In the genomic region with DNA sequence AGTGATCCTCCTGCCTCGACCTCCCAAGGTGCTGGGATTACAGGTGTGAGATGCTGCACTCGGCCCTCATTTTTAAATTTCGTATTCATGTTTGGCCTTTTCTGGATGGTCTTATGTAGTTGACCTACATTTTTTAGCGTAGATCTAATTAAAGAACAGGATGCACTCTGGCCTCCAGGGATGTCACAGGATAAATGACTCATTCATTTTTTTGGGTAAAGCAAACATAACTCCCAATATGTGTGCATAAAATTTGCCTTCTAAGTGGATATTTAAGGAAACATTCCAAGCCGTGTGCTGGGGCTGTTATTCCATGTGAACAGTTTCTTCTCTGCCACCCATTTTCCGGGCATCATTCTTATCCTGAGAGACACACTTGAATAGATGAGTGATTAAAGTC, we compare ENCODE assay signal across 18 cellular contexts.
DNase-seq lines count a peak whose midpoint lies in the region; ATAC-seq and TF ChIP-seq lines count a peak whose summit lies in the region.
"Had no signal": no experiment of that assay in that cellular context is flagged by ENCODE, and none has a peak within 500 bp of the region (broad histone marks: within the 10 kb centered on the region; RNA-seq: fewer than 3 reads in every experiment).

No MANE protein-coding gene starts in this region.

- peaks cover 65% of the 10 kb centered on the region for H3K9me3 Mint-ChIP-seq in HFFc6
- H3K9me3 Mint-ChIP-seq: CD8-positive, alpha-beta T cell; GM23338 had no signal

- ATAC-seq in HG03135 (IDR thresholded peaks at IDR 0.05; ENCODE audit: unreplicated experiment), result no peak
- ATAC-seq: CD8-positive, alpha-beta T cell; GM23338; K562 had no signal

- H3K4me1 Mint-ChIP-seq in HFFc6 (ENCODE audit: low read depth), result no peaks in the 10 kb centered on the region
- H3K4me1 Mint-ChIP-seq: CD14-positive monocyte had no signal

- H3K27me3 Mint-ChIP-seq in HFFc6 (ENCODE audit: insufficient read depth), result no peaks in the 10 kb centered on the region; the same call in 1 of the 2 replicates

- TF ChIP-seq CTCF in fibroblast of pulmonary artery (IDR thresholded peaks at IDR 0.05; ENCODE audit: low read length, missing control alignments) (no peak), HFFc6 (IDR thresholded peaks at IDR 0.05) (no peak)

- H3K4me3 Mint-ChIP-seq in HFFc6, result no peak overlapping the region
- H3K4me3 Mint-ChIP-seq: CD14-positive monocyte; CD8-positive, alpha-beta T cell; GM23338 had no signal

- H3K27ac Mint-ChIP-seq in HFFc6, result no peak overlapping the region
- H3K27ac Mint-ChIP-seq: CD14-positive monocyte; CD8-positive, alpha-beta T cell; GM23338 had no signal

- 0 out of 2 replicates have a peak, but pooled peaks cover 9% of the 10 kb centered on the region for H3K36me3 Mint-ChIP-seq in HFFc6 (ENCODE audit: low read depth)
- H3K36me3 Mint-ChIP-seq: CD14-positive monocyte; CD8-positive, alpha-beta T cell had no signal

- H3K4me3 ChIP-seq in fibroblast of pulmonary artery (replicated peaks; ENCODE audit: low read depth, low read length), result no peak overlapping the region
- H3K4me3 ChIP-seq: GM23338, K562 had no signal

- DNase-seq in COLO829 (ENCODE audit: low spot score) (peak; percentile 38), NCI-H526 treated with DMSO at 0.1 percent for 48 hours (lab: John Stamatoyannopoulos, UW) (peak; percentile 56), fibroblast of pulmonary artery (ENCODE audit: low read depth) (peak; percentile 8), DMS79 (lab: John Stamatoyannopoulos, UW) (no peak), HFFc6 (no peak)
- DNase-seq: ACHN; BE2C; CD8-positive, alpha-beta T cell; COR-L47; DMS 273 treated with DMSO at 0.1 percent for 48 hours; DMS53; GDM1; HCEC 1CT; IMR-90 had no signal

Comparison
In these comparisons a context has a peak if more than half of its experiments do, and no peak if none do; other contexts are left out.
1. DNase-seq: peak in COLO829 (single experiment), NCI-H526 treated with DMSO at 0.1 percent for 48 hours (single experiment) and fibroblast of pulmonary artery (single experiment); none in DMS79 (single experiment) and HFFc6 (single experiment).